9 cellular contexts compared by ENCODE assay signal in genomic region chr9:114153761-114154596, GRCh38. TPM values are rescaled to one million over a fixed set of nuclear protein-coding genes. Genes with fewer than 3 reads are reported as not detected.
DNase-seq lines count a peak whose midpoint lies in the region; ATAC-seq and TF ChIP-seq lines count a peak whose summit lies in the region.
"Had no signal": no experiment of that assay in that cellular context is flagged by ENCODE, and none has a peak within 500 bp of the region (broad histone marks: within the 10 kb centered on the region; RNA-seq: fewer than 3 reads in every experiment).

No MANE protein-coding gene starts in this region.

- H3K4me3 ChIP-seq in SJSA1 (peak overlapping the region; percentile 26), fibroblast of the aortic adventitia (ENCODE audit: low read depth, low read length) (peak overlapping the region; percentile 17), rectal smooth muscle tissue (ENCODE audit: low read length) (peak overlapping the region; percentile 54)

- no peaks in the 10 kb centered on the region; the same call in 1 of the 2 replicates for H3K9me3 ChIP-seq in SJSA1 (replicated peaks)
- H3K9me3 ChIP-seq: neutrophil had no signal

- DNase-seq in ELF-1 (ENCODE audit: low read depth, low spot score) (peak; percentile 78), SJSA1 (ENCODE audit: low read depth in 1 of 2, low spot score in 2 of 2) (no peak), fibroblast of the aortic adventitia (ENCODE audit: low read depth) (no peak), pons (ENCODE audit: low spot score) (no peak), GM19238 (ENCODE audit: insufficient read length, low spot score) (no peak), DMS79 treated with DMSO at 0.1 percent for 48 hours (lab: John Stamatoyannopoulos, UW) (no peak)

- no peak overlapping the region for H3K27ac ChIP-seq in SJSA1
- no peak overlapping the region for H3K27ac ChIP-seq in rectal smooth muscle tissue (ENCODE audit: low read depth, low read length)
- H3K27ac ChIP-seq: neutrophil had no signal

- no peak overlapping the region for H3K9ac ChIP-seq in rectal smooth muscle tissue (ENCODE audit: low read length)

- TF ChIP-seq CTCF in fibroblast of the aortic adventitia (IDR thresholded peaks at IDR 0.05; ENCODE audit: insufficient read depth, low read length) = peak; percentile 31

- peaks cover 29% of the 10 kb centered on the region for H3K4me1 ChIP-seq in SJSA1 (replicated peaks)
- peaks cover 14% of the 10 kb centered on the region for H3K4me1 ChIP-seq in rectal smooth muscle tissue (ENCODE audit: control insufficient read depth, insufficient read depth, low read length)

- ATAC-seq in GM18861 (IDR thresholded peaks at IDR 0.05; ENCODE audit: unreplicated experiment) = no peak

- H3K36me3 ChIP-seq in SJSA1 = no peaks in the 10 kb centered on the region
- no peaks in the 10 kb centered on the region for H3K36me3 ChIP-seq in rectal smooth muscle tissue (ENCODE audit: control insufficient read depth, insufficient read depth, low read length)
- H3K36me3 ChIP-seq: neutrophil had no signal

- peaks cover 19% of the 10 kb centered on the region for H3K27me3 ChIP-seq in SJSA1 (replicated peaks)
- H3K27me3 ChIP-seq in rectal smooth muscle tissue (ENCODE audit: control insufficient read depth, insufficient read depth, low read length) = peaks cover 20% of the 10 kb centered on the region

RNA-seq across cellular contexts. Expression of gene COL27A1, which starts 1.4 kb away (rescaled TPM):
- total RNA-seq in SJSA1 (2014; rRNA removed; shearing (Covaris generic)) = 4.2 and 4.7 TPM in 2 replicates
- 2.1 and 9.6 TPM in 2 replicates for total RNA-seq in fibroblast of the aortic adventitia (ENCODE audit: low replicate concordance)

RNA-seq across cellular contexts. Expression of gene KIF12, which starts 54.9 kb away (rescaled TPM):
- 0.13 and 0.85 TPM in 2 replicates for total RNA-seq in SJSA1 (2014; rRNA removed; shearing (Covaris generic))
- not detected in 2 replicates for total RNA-seq in fibroblast of the aortic adventitia (ENCODE audit: low replicate concordance)
